ENCODE assay signal across 8 cellular contexts in genomic region chr1:70528591-70529333, GRCh38.
DNase-seq lines count a peak whose midpoint lies in the region; ATAC-seq and TF ChIP-seq lines count a peak whose summit lies in the region.

No MANE protein-coding gene starts in this region.

- H3K36me3 ChIP-seq in cardiac muscle cell (no peaks in the 10 kb centered on the region), H7 (replicated peaks; ENCODE audit: control insufficient read depth, insufficient read depth, low read length) (no peaks in the 10 kb centered on the region), adipocyte (ENCODE audit: control insufficient read depth, insufficient read depth, low read length, severe bottlenecking) (no peaks in the 10 kb centered on the region), tibial nerve (no peaks in the 10 kb centered on the region)

- TF ChIP-seq CTCF in cardiac muscle cell (IDR thresholded peaks at IDR 0.05; ENCODE audit: low read depth, low read length) (peak; percentile 61), tibial nerve (IDR thresholded peaks at IDR 0.05) (peak in 3 of 5 experiments; percentile 37 to 48 (median 38))

- TF ChIP-seq EP300 in tibial nerve (IDR thresholded peaks at IDR 0.05), result no peak

- intact Hi-C loops in Right ventricle myocardium inferior (cut with DNase I), result loop anchor here (2.0 kb wide), 1 partner anchor 522 kb away; no protein-coding TSS in a partner anchor

- WGBS in tibial nerve, 2 donors, result 27 to 32% methylated on average over 12 of the region's 12 CpGs

- TF ChIP-seq POLR2A in tibial nerve (IDR thresholded peaks at IDR 0.05), result no peak

- no peak overlapping the region for H3K9ac ChIP-seq in adipocyte (ENCODE audit: low read length)

- ATAC-seq in Right ventricle myocardium inferior, result no peak

- H3K27ac ChIP-seq in cardiac muscle cell, result no peak overlapping the region
- no peak overlapping the region for H3K27ac ChIP-seq in tibial nerve

- DNase-seq in cardiac muscle cell (ENCODE audit: low read depth in 1 of 2, low spot score in 1 of 2), result peak; percentile 41 to 54
- no peak for DNase-seq in Right ventricle myocardium inferior (ENCODE audit: missing footprints)
- DNase-seq in H7, result peak; percentile 65
- peak; percentile 28 for DNase-seq in NCI-H1694 (lab: John Stamatoyannopoulos, UW)
- peak; percentile 66 for DNase-seq in adipocyte (ENCODE audit: low read depth)
- DNase-seq in inferior parietal cortex (ENCODE audit: extremely low spot score), result peak; percentile 53
- peak in 1 of 2 donors; percentile 30 for DNase-seq in tibial nerve (ENCODE audit: low spot score in 2 of 2)
- DNase-seq in epidermal melanocyte (ENCODE audit: insufficient read length, low spot score), result no peak

- no peaks in the 10 kb centered on the region for H3K27me3 ChIP-seq in cardiac muscle cell
- H3K27me3 ChIP-seq in H7 (ENCODE audit: control insufficient read depth, insufficient read depth, low read length), result no peaks in the 10 kb centered on the region
- no peaks in the 10 kb centered on the region for H3K27me3 ChIP-seq in adipocyte (replicated peaks; ENCODE audit: control insufficient read depth, insufficient read depth, low read length)
- H3K27me3 ChIP-seq in tibial nerve, result no peaks in the 10 kb centered on the region

- H3K4me1 ChIP-seq in cardiac muscle cell (ENCODE audit: low read depth), result no peaks in the 10 kb centered on the region
- H3K4me1 ChIP-seq in adipocyte (ENCODE audit: control insufficient read depth, insufficient read depth, low read length), result no peaks in the 10 kb centered on the region
- peaks cover 0 to 4% (median 0%) of the 10 kb centered on the region in 4 donors for H3K4me1 ChIP-seq in tibial nerve

- H3K4me3 ChIP-seq in cardiac muscle cell (no peak overlapping the region), H7 (ENCODE audit: insufficient read depth, low read depth, low read length) (no peak overlapping the region), adipocyte (ENCODE audit: low read length) (no peak overlapping the region), tibial nerve (no peak overlapping the region)

- no peaks in the 10 kb centered on the region for H3K9me3 ChIP-seq in cardiac muscle cell (ENCODE audit: low read depth)
- no peaks in the 10 kb centered on the region for H3K9me3 ChIP-seq in adipocyte (ENCODE audit: control insufficient read depth, low read length)
- H3K9me3 ChIP-seq in tibial nerve, result no peaks in the 10 kb centered on the region

Comparison
In these comparisons a context has a peak if more than half of its experiments do, and no peak if none do; other contexts are left out.
1. DNase-seq: peak in cardiac muscle cell (2 of 2), H7 (single experiment), NCI-H1694 (single experiment), adipocyte (single experiment) and inferior parietal cortex (single experiment); none in Right ventricle myocardium inferior (single experiment) and epidermal melanocyte (single experiment).